8 cellular contexts compared by ENCODE assay signal in the genomic region with DNA sequence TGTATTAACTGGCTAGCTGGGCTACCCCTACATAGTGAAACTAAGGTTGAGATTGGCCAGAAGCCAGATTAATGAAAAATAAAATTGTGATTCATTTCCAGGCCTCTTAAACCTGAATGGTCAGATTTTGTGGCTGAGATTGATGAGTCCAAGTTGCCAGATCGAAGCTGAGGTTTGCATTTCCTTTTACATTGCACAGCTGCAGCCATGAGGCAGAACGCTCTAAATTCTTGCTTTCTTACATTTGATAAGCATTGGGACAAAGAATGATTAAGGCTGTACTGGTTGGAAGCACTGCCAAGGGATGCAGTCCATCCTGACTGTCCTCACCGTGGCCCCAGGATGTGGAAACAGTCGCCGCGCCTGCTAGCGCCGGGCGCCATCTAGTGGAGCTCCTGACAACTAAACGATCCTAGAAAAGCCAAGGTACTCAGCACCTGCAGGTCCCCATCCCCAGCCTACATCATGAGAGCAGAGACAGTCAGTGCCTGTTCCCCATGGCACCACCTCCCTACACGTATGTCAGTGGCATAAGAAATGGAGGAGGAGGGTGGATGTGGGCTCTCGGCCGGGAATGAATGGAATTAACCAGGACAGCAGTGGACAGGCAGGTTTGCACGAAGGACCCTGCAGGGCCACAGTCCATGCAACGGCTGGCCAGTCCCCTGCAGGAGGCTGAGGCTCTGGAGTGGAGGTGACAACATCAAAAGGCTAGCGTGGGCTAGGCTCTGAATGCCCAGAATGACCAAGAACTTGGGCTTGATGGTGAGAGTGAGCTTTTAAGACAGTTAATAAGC. TPM values are rescaled to one million over a fixed set of nuclear protein-coding genes. Genes with fewer than 3 reads are reported as not detected.
DNase-seq lines count a peak whose midpoint lies in the region; ATAC-seq and TF ChIP-seq lines count a peak whose summit lies in the region.

No MANE protein-coding gene starts in this region.

- DNase-seq in NCI-H1092 treated with DMSO at 0.1 percent for 48 hours (lab: John Stamatoyannopoulos, UW) = peak; percentile 50
- DNase-seq in SW480 (ENCODE audit: low spot score) = peak; percentile 67
- DNase-seq in activated naive CD8-positive, alpha-beta T cell treated with anti-CD3 and anti-CD28 coated beads, Interleukin-2, amount 50 U/mL, for 16 hours (ENCODE audit: low read depth, low spot score) = peak; percentile 24
- DNase-seq in left cardiac atrium = peak; percentile 77
- peak; percentile 85 for DNase-seq in retina

- peak; percentile 83 for TF ChIP-seq CTCF in GM12874 (IDR thresholded peaks at IDR 0.05; ENCODE audit: insufficient read depth, low read depth, low read length)

- intact Hi-C loops in left cardiac atrium (cut with DNase I) = loop anchor here (1.0 to 10.0 kb wide), 4 partner anchors 278 to 455 kb away; a partner anchor contains a TSS

- peak; percentile 79 to 83 for ATAC-seq in left cardiac atrium
- no peak for ATAC-seq in HG03196 (IDR thresholded peaks at IDR 0.05; ENCODE audit: unreplicated experiment)
- ATAC-seq in GM18858 (IDR thresholded peaks at IDR 0.05; ENCODE audit: unreplicated experiment) = no peak

RNA-seq across cellular contexts. Expression of a gene that starts 19.0 kb away (rescaled TPM):
- total RNA-seq in left cardiac atrium = 10 to 100 TPM; 32.8 to 57.3 TPM

Comparison
In these comparisons a context has a peak if more than half of its experiments do, and no peak if none do; other contexts are left out.
1. DNase-seq: peak in every context shown above with its lines; median percentile 85 in retina; 77 in left cardiac atrium; 67 in SW480; 50 in NCI-H1092 treated with DMSO at 0.1 percent for 48 hours; 24 in activated naive CD8-positive, alpha-beta T cell treated with anti-CD3 and anti-CD28 coated beads, Interleukin-2, amount 50 U/mL, for 16 hours.
2. ATAC-seq: peak in left cardiac atrium (2 of 2); none in HG03196 (single experiment) and GM18858 (single experiment).